ENCODE assay signal across 11 cellular contexts in genomic region chr6:128492386-128492785, GRCh38.
DNase-seq lines count a peak whose midpoint lies in the region; ATAC-seq lines count a peak whose summit lies in the region.
"Had no signal": no experiment of that assay in that cellular context is flagged by ENCODE, and none has a peak within 500 bp of the region (broad histone marks: within the 10 kb centered on the region; RNA-seq: fewer than 3 reads in every experiment).

No MANE protein-coding gene starts in this region.

- H3K9ac ChIP-seq in stomach smooth muscle (ENCODE audit: low read length in 2 of 2) = peak overlapping the region in 1 of 2 donors; percentile 30

- DNase-seq in LoVo (ENCODE audit: low spot score) (peak; percentile 32), astrocyte of the hippocampus (ENCODE audit: low read depth, low spot score) (peak; percentile 39), iris pigment epithelial cell (ENCODE audit: low read depth) (peak; percentile 82), NCI-H345 treated with DMSO at 0.1 percent for 48 hours (lab: John Stamatoyannopoulos, UW; ENCODE audit: unreplicated experiment) (no peak), NCI-H1694 (lab: John Stamatoyannopoulos, UW) (no peak)
- DNase-seq: activated CD4-positive, alpha-beta T cell treated with anti-CD3 and anti-CD28 coated beads for 48 hours; EL; SIG-M5 had no signal

- H3K9me3 ChIP-seq in stomach smooth muscle (ENCODE audit: control insufficient read depth in 2 of 2, low read length in 2 of 2) = no peaks in the 10 kb centered on the region

- H3K27ac ChIP-seq in stomach smooth muscle (ENCODE audit: low read length) = peak overlapping the region; percentile 61
- H3K27ac ChIP-seq: HL-60 had no signal

- H3K4me1 ChIP-seq in stomach smooth muscle (ENCODE audit: control insufficient read depth, insufficient read depth, low read length) = peaks cover 10% of the 10 kb centered on the region

- no peak for ATAC-seq in GM18502 (IDR thresholded peaks at IDR 0.05; ENCODE audit: poor library complexity, unreplicated experiment)

- no peaks in the 10 kb centered on the region for H3K36me3 ChIP-seq in stomach smooth muscle (ENCODE audit: control insufficient read depth in 2 of 2, insufficient read depth in 2 of 2, low read length in 2 of 2)

- peak overlapping the region; percentile 28 to 74 for H3K4me3 ChIP-seq in stomach smooth muscle (ENCODE audit: low read length in 2 of 2)

- no peaks in the 10 kb centered on the region for H3K27me3 ChIP-seq in stomach smooth muscle (ENCODE audit: control insufficient read depth in 1 of 2, insufficient read depth in 2 of 2, low read length in 2 of 2)

Comparison
In these comparisons a context has a peak if more than half of its experiments do, and no peak if none do; other contexts are left out.
1. DNase-seq: peak in LoVo (single experiment), astrocyte of the hippocampus (single experiment) and iris pigment epithelial cell (single experiment); none in NCI-H345 treated with DMSO at 0.1 percent for 48 hours (single experiment) and NCI-H1694 (single experiment).